ENCODE assay signal across 1 cellular context in genomic region chr10:61793760-61794713, GRCh38.
TF ChIP-seq lines count a peak whose summit lies in the region.

No MANE protein-coding gene starts in this region.

TF ChIP-seq in GM23338, 12 proteins besides CTCF, POLR2A, EP300 and RAD21 (continued from another document):
- TF ChIP-seq, protein P1, sequence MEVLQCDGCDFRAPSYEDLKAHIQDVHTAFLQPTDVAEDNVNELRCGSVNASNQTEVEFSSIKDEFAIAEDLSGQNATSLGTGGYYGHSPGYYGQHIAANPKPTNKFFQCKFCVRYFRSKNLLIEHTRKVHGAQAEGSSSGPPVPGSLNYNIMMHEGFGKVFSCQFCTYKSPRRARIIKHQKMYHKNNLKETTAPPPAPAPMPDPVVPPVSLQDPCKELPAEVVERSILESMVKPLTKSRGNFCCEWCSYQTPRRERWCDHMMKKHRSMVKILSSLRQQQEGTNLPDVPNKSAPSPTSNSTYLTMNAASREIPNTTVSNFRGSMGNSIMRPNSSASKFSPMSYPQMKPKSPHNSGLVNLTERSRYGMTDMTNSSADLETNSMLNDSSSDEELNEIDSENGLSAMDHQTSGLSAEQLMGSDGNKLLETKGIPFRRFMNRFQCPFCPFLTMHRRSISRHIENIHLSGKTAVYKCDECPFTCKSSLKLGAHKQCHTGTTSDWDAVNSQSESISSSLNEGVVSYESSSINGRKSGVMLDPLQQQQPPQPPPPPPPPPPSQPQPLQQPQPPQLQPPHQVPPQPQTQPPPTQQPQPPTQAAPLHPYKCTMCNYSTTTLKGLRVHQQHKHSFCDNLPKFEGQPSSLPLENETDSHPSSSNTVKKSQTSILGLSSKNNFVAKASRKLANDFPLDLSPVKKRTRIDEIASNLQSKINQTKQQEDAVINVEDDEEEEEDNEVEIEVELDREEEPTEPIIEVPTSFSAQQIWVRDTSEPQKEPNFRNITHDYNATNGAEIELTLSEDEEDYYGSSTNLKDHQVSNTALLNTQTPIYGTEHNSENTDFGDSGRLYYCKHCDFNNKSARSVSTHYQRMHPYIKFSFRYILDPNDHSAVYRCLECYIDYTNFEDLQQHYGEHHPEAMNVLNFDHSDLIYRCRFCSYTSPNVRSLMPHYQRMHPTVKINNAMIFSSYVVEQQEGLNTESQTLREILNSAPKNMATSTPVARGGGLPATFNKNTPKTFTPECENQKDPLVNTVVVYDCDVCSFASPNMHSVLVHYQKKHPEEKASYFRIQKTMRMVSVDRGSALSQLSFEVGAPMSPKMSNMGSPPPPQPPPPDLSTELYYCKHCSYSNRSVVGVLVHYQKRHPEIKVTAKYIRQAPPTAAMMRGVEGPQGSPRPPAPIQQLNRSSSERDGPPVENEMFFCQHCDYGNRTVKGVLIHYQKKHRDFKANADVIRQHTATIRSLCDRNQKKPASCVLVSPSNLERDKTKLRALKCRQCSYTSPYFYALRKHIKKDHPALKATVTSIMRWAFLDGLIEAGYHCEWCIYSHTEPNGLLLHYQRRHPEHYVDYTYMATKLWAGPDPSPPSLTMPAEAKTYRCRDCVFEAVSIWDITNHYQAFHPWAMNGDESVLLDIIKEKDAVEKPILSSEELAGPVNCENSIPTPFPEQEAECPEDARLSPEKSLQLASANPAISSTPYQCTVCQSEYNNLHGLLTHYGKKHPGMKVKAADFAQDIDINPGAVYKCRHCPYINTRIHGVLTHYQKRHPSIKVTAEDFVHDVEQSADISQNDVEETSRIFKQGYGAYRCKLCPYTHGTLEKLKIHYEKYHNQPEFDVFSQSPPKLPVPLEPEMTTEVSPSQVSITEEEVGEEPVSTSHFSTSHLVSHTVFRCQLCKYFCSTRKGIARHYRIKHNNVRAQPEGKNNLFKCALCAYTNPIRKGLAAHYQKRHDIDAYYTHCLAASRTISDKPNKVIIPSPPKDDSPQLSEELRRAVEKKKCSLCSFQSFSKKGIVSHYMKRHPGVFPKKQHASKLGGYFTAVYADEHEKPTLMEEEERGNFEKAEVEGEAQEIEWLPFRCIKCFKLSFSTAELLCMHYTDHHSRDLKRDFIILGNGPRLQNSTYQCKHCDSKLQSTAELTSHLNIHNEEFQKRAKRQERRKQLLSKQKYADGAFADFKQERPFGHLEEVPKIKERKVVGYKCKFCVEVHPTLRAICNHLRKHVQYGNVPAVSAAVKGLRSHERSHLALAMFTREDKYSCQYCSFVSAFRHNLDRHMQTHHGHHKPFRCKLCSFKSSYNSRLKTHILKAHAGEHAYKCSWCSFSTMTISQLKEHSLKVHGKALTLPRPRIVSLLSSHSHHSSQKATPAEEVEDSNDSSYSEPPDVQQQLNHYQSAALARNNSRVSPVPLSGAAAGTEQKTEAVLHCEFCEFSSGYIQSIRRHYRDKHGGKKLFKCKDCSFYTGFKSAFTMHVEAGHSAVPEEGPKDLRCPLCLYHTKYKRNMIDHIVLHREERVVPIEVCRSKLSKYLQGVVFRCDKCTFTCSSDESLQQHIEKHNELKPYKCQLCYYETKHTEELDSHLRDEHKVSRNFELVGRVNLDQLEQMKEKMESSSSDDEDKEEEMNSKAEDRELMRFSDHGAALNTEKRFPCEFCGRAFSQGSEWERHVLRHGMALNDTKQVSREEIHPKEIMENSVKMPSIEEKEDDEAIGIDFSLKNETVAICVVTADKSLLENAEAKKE (CRISPR knock-in tag; IDR thresholded peaks at IDR 0.05): no peak
- TF ChIP-seq POLR2AphosphoS5 (IDR thresholded peaks at IDR 0.05; ENCODE audit: low read depth) (no peak), CREB1 (CRISPR knock-in tag; IDR thresholded peaks at IDR 0.05; ENCODE audit: low read depth) (no peak), NANOG (IDR thresholded peaks at IDR 0.05; ENCODE audit: borderline replicate concordance) (no peak), EZH2phosphoT487 (IDR thresholded peaks at IDR 0.05; ENCODE audit: unreplicated experiment) (no peak), ETS1 (IDR thresholded peaks at IDR 0.05) (no peak), EZH2 (IDR thresholded peaks at IDR 0.05; ENCODE audit: low read depth, unreplicated experiment) (no peak), JUNB (IDR thresholded peaks at IDR 0.05; ENCODE audit: unreplicated experiment) (no peak), ZNF114 (CRISPR knock-in tag; IDR thresholded peaks at IDR 0.05) (no peak)
- TF ChIP-seq, protein P2, sequence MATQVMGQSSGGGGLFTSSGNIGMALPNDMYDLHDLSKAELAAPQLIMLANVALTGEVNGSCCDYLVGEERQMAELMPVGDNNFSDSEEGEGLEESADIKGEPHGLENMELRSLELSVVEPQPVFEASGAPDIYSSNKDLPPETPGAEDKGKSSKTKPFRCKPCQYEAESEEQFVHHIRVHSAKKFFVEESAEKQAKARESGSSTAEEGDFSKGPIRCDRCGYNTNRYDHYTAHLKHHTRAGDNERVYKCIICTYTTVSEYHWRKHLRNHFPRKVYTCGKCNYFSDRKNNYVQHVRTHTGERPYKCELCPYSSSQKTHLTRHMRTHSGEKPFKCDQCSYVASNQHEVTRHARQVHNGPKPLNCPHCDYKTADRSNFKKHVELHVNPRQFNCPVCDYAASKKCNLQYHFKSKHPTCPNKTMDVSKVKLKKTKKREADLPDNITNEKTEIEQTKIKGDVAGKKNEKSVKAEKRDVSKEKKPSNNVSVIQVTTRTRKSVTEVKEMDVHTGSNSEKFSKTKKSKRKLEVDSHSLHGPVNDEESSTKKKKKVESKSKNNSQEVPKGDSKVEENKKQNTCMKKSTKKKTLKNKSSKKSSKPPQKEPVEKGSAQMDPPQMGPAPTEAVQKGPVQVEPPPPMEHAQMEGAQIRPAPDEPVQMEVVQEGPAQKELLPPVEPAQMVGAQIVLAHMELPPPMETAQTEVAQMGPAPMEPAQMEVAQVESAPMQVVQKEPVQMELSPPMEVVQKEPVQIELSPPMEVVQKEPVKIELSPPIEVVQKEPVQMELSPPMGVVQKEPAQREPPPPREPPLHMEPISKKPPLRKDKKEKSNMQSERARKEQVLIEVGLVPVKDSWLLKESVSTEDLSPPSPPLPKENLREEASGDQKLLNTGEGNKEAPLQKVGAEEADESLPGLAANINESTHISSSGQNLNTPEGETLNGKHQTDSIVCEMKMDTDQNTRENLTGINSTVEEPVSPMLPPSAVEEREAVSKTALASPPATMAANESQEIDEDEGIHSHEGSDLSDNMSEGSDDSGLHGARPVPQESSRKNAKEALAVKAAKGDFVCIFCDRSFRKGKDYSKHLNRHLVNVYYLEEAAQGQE (IDR thresholded peaks at IDR 0.05; ENCODE audit: unreplicated experiment): no peak
